Comparison of ENCODE assay signal across 1 cellular context in genomic region chr2:162318280-162319222, GRCh38.
TF ChIP-seq lines count a peak whose summit lies in the region.

IFIH1 (minus strand) TSS chr2:162318684; CDS start chr2:162318307, 377 bp downstream.

TF ChIP-seq in HCT116, 20 proteins besides CTCF, POLR2A, EP300 and RAD21 (continued from another document):
- TF ChIP-seq REST (IDR thresholded peaks at IDR 0.05; ENCODE audit: low read depth) = no peak
- no peak for TF ChIP-seq EZH2 (IDR thresholded peaks at IDR 0.05)
- peak; percentile 56 for TF ChIP-seq SIN3A (IDR thresholded peaks at IDR 0.05; ENCODE audit: low read depth)
- TF ChIP-seq SRF (IDR thresholded peaks at IDR 0.05; ENCODE audit: low read depth) = no peak
